Comparison of ENCODE assay signal across 15 cellular contexts in the genomic region with DNA sequence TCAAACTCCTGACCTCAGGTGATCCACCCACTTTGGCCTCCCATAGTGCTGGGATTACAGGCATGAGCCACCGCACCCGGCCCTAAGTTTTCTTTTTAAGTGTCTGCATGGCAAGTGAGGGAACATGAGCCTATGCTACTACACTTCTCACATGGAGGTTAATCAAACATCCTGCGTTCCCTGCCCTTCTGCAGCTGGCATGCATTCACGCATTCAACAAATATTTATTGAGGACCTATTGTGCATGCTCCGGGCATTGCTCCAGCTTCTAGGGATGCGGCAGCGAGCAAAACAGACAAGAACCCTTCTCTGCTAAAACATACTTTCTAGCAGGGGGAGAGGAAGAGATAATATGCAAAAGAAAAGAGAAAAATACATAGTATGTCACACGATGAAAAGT. TPM values are rescaled to one million over a fixed set of nuclear protein-coding genes. Genes with fewer than 3 reads are reported as not detected.
DNase-seq lines count a peak whose midpoint lies in the region; ATAC-seq and TF ChIP-seq lines count a peak whose summit lies in the region.
"Had no signal": no experiment of that assay in that cellular context is flagged by ENCODE, and none has a peak within 500 bp of the region (broad histone marks: within the 10 kb centered on the region; RNA-seq: fewer than 3 reads in every experiment).

No MANE protein-coding gene starts in this region.

- no peak overlapping the region for H3K27ac ChIP-seq in thyroid gland
- H3K27ac ChIP-seq: hepatocyte had no signal

- no peaks in the 10 kb centered on the region for H3K27me3 ChIP-seq in thyroid gland
- H3K27me3 ChIP-seq: breast epithelium, hepatocyte had no signal

- DNase-seq in NCI-H1092 (lab: John Stamatoyannopoulos, UW), result peak; percentile 39
- DNase-seq in NCI-H510A treated with DMSO at 0.1 percent for 48 hours (lab: John Stamatoyannopoulos, UW), result peak; percentile 49
- DNase-seq in dermis blood vessel endothelial cell, result peak; percentile 78
- DNase-seq in thyroid gland, result peak; percentile 20 to 52
- no peak for DNase-seq in immature natural killer cell
- DNase-seq in activated CD4-positive, alpha-beta T cell treated with anti-CD3 and anti-CD28 coated beads for 36 hours, result no peak
- DNase-seq: activated CD4-positive, alpha-beta T cell treated with anti-CD3 and anti-CD28 coated beads, Interleukin-2, amount 50 U/mL, for 48 hours; CD4-positive, alpha-beta memory T cell; RPMI8226 had no signal

- no peaks in the 10 kb centered on the region for H3K36me3 ChIP-seq in thyroid gland
- H3K36me3 ChIP-seq: breast epithelium had no signal

- no peak for TF ChIP-seq CTCF in thyroid gland (IDR thresholded peaks at IDR 0.05)

- ATAC-seq in HG03432 (IDR thresholded peaks at IDR 0.05; ENCODE audit: unreplicated experiment), result no peak
- no peak for ATAC-seq in activated CD4-positive, alpha-beta T cell treated with anti-CD3 and anti-CD28 coated beads for 36 hours

- H3K9me3 Mint-ChIP-seq in immature natural killer cell, result no peaks in the 10 kb centered on the region
- H3K9me3 Mint-ChIP-seq in activated CD4-positive, alpha-beta T cell treated with anti-CD3 and anti-CD28 coated beads for 36 hours (ENCODE audit: low read depth), result no peaks in the 10 kb centered on the region
- H3K9me3 Mint-ChIP-seq: CD4-positive, alpha-beta memory T cell had no signal

- intact Hi-C loops in thyroid gland (cut with DNase I), result no loop called here
- intact Hi-C loops in activated CD4-positive, alpha-beta T cell treated with anti-CD3 and anti-CD28 coated beads for 36 hours (cut with DNase I, micrococcal nuclease), result no loop called here

- no peak overlapping the region for H3K4me3 ChIP-seq in thyroid gland (replicated peaks in 1 of 3)
- H3K4me3 ChIP-seq: breast epithelium, hepatocyte had no signal

- H3K4me3 Mint-ChIP-seq in immature natural killer cell, result no peak overlapping the region
- H3K4me3 Mint-ChIP-seq in activated CD4-positive, alpha-beta T cell treated with anti-CD3 and anti-CD28 coated beads for 36 hours, result no peak overlapping the region
- H3K4me3 Mint-ChIP-seq: CD4-positive, alpha-beta memory T cell had no signal

- peaks cover 3 to 16% (median 13%) of the 10 kb centered on the region in 3 donors for H3K36me3 Mint-ChIP-seq in immature natural killer cell
- peaks cover 9% of the 10 kb centered on the region for H3K36me3 Mint-ChIP-seq in activated CD4-positive, alpha-beta T cell treated with anti-CD3 and anti-CD28 coated beads for 36 hours (ENCODE audit: low read depth)

- H3K9me3 ChIP-seq in thyroid gland, result no peaks in the 10 kb centered on the region
- H3K9me3 ChIP-seq: breast epithelium had no signal

- H3K4me1 ChIP-seq in thyroid gland, result peaks cover 8 to 11% of the 10 kb centered on the region in 2 donors
- H3K4me1 ChIP-seq: breast epithelium had no signal

- peaks cover 0 to 2% (median 0%) of the 10 kb centered on the region in 3 donors for H3K27me3 Mint-ChIP-seq in immature natural killer cell (ENCODE audit: low read depth in 3 of 3)
- no peaks in the 10 kb centered on the region for H3K27me3 Mint-ChIP-seq in activated CD4-positive, alpha-beta T cell treated with anti-CD3 and anti-CD28 coated beads for 36 hours
- H3K27me3 Mint-ChIP-seq: CD4-positive, alpha-beta memory T cell had no signal

- no peak overlapping the region for H3K27ac Mint-ChIP-seq in immature natural killer cell
- no peak overlapping the region for H3K27ac Mint-ChIP-seq in activated CD4-positive, alpha-beta T cell treated with anti-CD3 and anti-CD28 coated beads for 36 hours
- H3K27ac Mint-ChIP-seq: activated T-helper 2 cell treated with anti-CD3 and anti-CD28 coated beads, Interferon-gamma antibody, Interleukin-2, Interleukin-4, amounts not matched to agents 10 μg/mL and 5 μg/mL and 100 μg/mL, durations not matched to agents 14 hours and 24 hours and 36 hours had no signal

- H3K4me1 Mint-ChIP-seq in immature natural killer cell, result peaks cover 11 to 14% of the 10 kb centered on the region in 2 donors
- peaks cover 19% of the 10 kb centered on the region for H3K4me1 Mint-ChIP-seq in activated CD4-positive, alpha-beta T cell treated with anti-CD3 and anti-CD28 coated beads for 36 hours

- WGBS in thyroid gland, 2 donors, result 30 to 47% methylated on average over 8 of the region's 8 CpGs

- TF ChIP-seq POLR2A in thyroid gland (IDR thresholded peaks at IDR 0.05), result no peak

- POLR2A ChIA-PET in activated CD4-positive, alpha-beta T cell treated with anti-CD3 and anti-CD28 coated beads for 36 hours (lab: Charles Lee), result no interaction called here

- CTCF ChIA-PET in activated CD4-positive, alpha-beta T cell treated with anti-CD3 and anti-CD28 coated beads for 36 hours (lab: Charles Lee), result no interaction called here

RNA-seq across cellular contexts. Expression of gene ACKR4, which starts 42.6 kb away (rescaled TPM):
- total RNA-seq in dermis blood vessel endothelial cell (0.85 and 0.93 TPM in 2 replicates), thyroid gland (1 to 10 TPM in 3 of 4 donors, not detected in 1; 1.8 to 4.6 (median 2.1) TPM)
- polyA plus RNA-seq in immature natural killer cell, result under 1 TPM in 2 of 3 donors, not detected in 1; 0.10 to 0.12 TPM
- under 1 TPM; 0.09 TPM for total RNA-seq in activated CD4-positive, alpha-beta T cell treated with anti-CD3 and anti-CD28 coated beads for 36 hours
- total RNA-seq: activated T-helper 2 cell treated with anti-CD3 and anti-CD28 coated beads, Interferon-gamma antibody, Interleukin-2, Interleukin-4, amounts not matched to agents 10 μg/mL and 5 μg/mL and 100 μg/mL, durations not matched to agents 14 hours and 24 hours and 36 hours; T-helper 2 cell treated with Interferon-gamma antibody and Interleukin-4, amounts not matched to agents 100 ng/mL and 5 ng/mL, for 36 hours had no signal
- polyA plus RNA-seq: neural cell had no signal

Comparison
In these comparisons a context has a peak if more than half of its experiments do, and no peak if none do; other contexts are left out.
1. DNase-seq: peak in NCI-H1092 (single experiment), NCI-H510A treated with DMSO at 0.1 percent for 48 hours (single experiment), dermis blood vessel endothelial cell (single experiment) and thyroid gland (2 of 2); none in immature natural killer cell (0 of 3) and activated CD4-positive, alpha-beta T cell treated with anti-CD3 and anti-CD28 coated beads for 36 hours (single experiment).